ENCODE assay signal across 9 cellular contexts in the genomic region with DNA sequence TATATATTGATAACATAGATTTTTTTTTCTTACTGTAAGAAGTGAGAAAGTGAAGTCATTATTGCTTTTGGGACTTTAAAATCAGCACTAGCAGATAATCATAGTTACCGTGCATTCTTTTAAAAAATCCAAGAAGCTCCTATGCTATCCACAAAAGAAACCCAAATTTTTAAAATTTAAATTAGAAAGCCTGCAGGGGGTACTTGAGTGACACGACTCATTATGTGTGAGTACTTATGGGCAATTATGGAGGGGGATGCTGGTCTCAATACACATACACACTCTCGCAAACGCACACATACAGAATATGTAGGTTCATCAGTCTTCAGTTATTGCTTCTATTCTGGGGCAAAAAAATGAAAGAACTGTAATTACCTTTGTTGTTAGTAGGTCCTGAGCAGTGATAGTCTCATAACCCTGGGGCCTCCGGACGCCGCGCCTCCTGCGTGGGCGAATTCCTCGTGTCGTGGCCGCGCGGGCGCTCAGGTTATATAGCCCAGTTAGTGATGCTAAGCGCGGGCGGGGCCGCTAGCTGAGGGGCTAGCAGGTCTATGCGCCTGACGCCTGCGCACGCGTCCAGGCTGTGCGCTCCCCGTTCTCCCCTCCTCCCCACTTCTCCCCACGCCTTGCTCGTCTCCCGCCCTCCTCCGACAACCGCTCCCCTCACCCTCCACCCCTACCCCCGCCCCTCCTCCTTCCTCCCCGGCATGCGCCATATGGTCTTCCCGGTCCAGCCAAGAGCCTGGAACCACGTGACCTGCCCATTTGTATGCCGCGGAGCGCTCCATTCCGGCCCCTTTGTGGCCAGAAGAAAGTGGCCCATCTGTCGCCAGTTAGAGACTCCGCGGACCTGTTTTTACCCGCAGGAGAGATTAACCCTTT. TPM values are rescaled to one million over a fixed set of nuclear protein-coding genes. Genes with fewer than 3 reads are reported as not detected.
DNase-seq lines count a peak whose midpoint lies in the region; ATAC-seq and TF ChIP-seq lines count a peak whose summit lies in the region.
"Had no signal": no experiment of that assay in that cellular context is flagged by ENCODE, and none has a peak within 500 bp of the region (broad histone marks: within the 10 kb centered on the region; RNA-seq: fewer than 3 reads in every experiment).

Gene NEUROD1 (minus strand): TSS at position 463 of the 882 bp plus-strand sequence. CDS start 1,657 bp downstream, outside the sequence.

- H4K91ac ChIP-seq in H9 (ENCODE audit: insufficient read length, low read depth, low read length), result no peak within 1 kb of the TSS

- H3K4me3 Mint-ChIP-seq in CD14-positive monocyte (peak within 1 kb of the TSS; percentile 59 to 95), H9 (peak within 1 kb of the TSS; percentile 50 to 85)
- H3K4me3 Mint-ChIP-seq in activated CD4-positive, alpha-beta memory T cell treated with anti-CD3 and anti-CD28 coated beads, Interleukin-2, amount 10 ng/mL, durations not matched to agents 7 days and 5 days, result peak within 1 kb of the TSS; percentile 45

- H2BK120ac ChIP-seq in H9 (ENCODE audit: low read depth, low read length, poor library complexity, severe bottlenecking), result no peak within 1 kb of the TSS

- H4K20me1 ChIP-seq in H9 (ENCODE audit: control insufficient read depth, insufficient read depth, insufficient read length), result no peaks in the 10 kb centered on the region

- H3K27ac ChIP-seq in H9 (ENCODE audit: insufficient read length, low read depth, low read length), result no peak within 1 kb of the TSS

- H2BK5ac ChIP-seq in H9 (ENCODE audit: insufficient read length, low read length), result no peak within 1 kb of the TSS

- H3T11ph ChIP-seq in H9 (ENCODE audit: low read length), result no peak within 1 kb of the TSS

- peaks cover 67% of the 10 kb centered on the region for H3K27me3 ChIP-seq in H9 (ENCODE audit: insufficient read depth, low read length)

- peak within 1 kb of the TSS in 2 of 7 donors; percentile 16 to 21 for H3K27ac Mint-ChIP-seq in CD14-positive monocyte
- no peak within 1 kb of the TSS for H3K27ac Mint-ChIP-seq in H9
- H3K27ac Mint-ChIP-seq in activated CD4-positive, alpha-beta memory T cell treated with anti-CD3 and anti-CD28 coated beads, Interleukin-2, amount 10 ng/mL, durations not matched to agents 7 days and 5 days, result peak within 1 kb of the TSS; percentile 40

- no peaks in the 10 kb centered on the region for H3K9me3 ChIP-seq in H9 (ENCODE audit: control insufficient read depth, low read depth, low read length)

- no peak within 1 kb of the TSS for H2AK5ac ChIP-seq in H9 (ENCODE audit: insufficient read length, low read length)

- no peak within 1 kb of the TSS for H2BK15ac ChIP-seq in H9 (ENCODE audit: low read depth, low read length)

- H3K14ac ChIP-seq in H9 (ENCODE audit: insufficient read depth, low read length), result no peak within 1 kb of the TSS; the same call in 1 of the 2 replicates

- H2BK20ac ChIP-seq in H9 (ENCODE audit: low read depth, low read length, poor library complexity, severe bottlenecking), result no peak within 1 kb of the TSS

- no peak within 1 kb of the TSS for H4K8ac ChIP-seq in H9 (replicated peaks; ENCODE audit: insufficient read length, low read depth, low read length)

- H3K4me1 Mint-ChIP-seq in CD14-positive monocyte, result peaks cover 59% of the 10 kb centered on the region
- H3K4me1 Mint-ChIP-seq in H9, result peaks cover 31 to 61% of the 10 kb centered on the region in 2 experiments
- peaks cover 48% of the 10 kb centered on the region for H3K4me1 Mint-ChIP-seq in activated CD4-positive, alpha-beta memory T cell treated with anti-CD3 and anti-CD28 coated beads, Interleukin-2, amount 10 ng/mL, durations not matched to agents 7 days and 5 days

- no CpG with 5 or more reads among the region's 45 CpGs for WGBS in H9 (ENCODE audit: extremely low coverage, insufficient read length, low lambda C conversion rate)

- no peak within 1 kb of the TSS for H3K56ac ChIP-seq in H9 (ENCODE audit: insufficient read length, low read depth, low read length)

- no peak for DNase-seq in CD14-positive monocyte (ENCODE audit: low spot score)
- DNase-seq in H9, result peak; percentile 94
- no peak for DNase-seq in activated CD4-positive, alpha-beta memory T cell treated with anti-CD3 and anti-CD28 coated beads, Interleukin-2, amount 10 ng/mL, durations not matched to agents 7 days and 5 days
- peak; percentile 52 for DNase-seq in left kidney (ENCODE audit: low read depth, low spot score)
- DNase-seq in KG1 (lab: John Stamatoyannopoulos, UW), result no peak
- DNase-seq in KBM-7, result no peak

- H3K36me3 Mint-ChIP-seq in CD14-positive monocyte (peaks cover 14 to 23% of the 10 kb centered on the region in 2 donors), H9 (ENCODE audit: insufficient read depth in 1 of 3, low read depth in 3 of 3) (no peaks in the 10 kb centered on the region; a peak in 1 of 7 replicates)
- H3K36me3 Mint-ChIP-seq in activated CD4-positive, alpha-beta memory T cell treated with anti-CD3 and anti-CD28 coated beads, Interleukin-2, amount 10 ng/mL, durations not matched to agents 7 days and 5 days (ENCODE audit: low read depth), result peaks cover 18% of the 10 kb centered on the region

- in situ Hi-C loops in KBM-7 (cut with MboI; ENCODE audit: low pct_unique_long_range_greater_than_20kb, low sequenced_read_pairs), result no loop called here

- peaks cover 20% of the 10 kb centered on the region for H3K23me2 ChIP-seq in H9 (ENCODE audit: insufficient read length, low read depth, low read length, poor library complexity, severe bottlenecking)

- H3K79me2 ChIP-seq in H9 (ENCODE audit: insufficient read depth, low read length), result no peaks in the 10 kb centered on the region

- CTCF ChIA-PET in activated CD4-positive, alpha-beta memory T cell treated with anti-CD3 and anti-CD28 coated beads, Interleukin-2, amount 10 ng/mL, durations not matched to agents 7 days and 5 days (lab: Charles Lee), result no interaction called here

- H4K5ac ChIP-seq in H9 (ENCODE audit: insufficient read length, low read depth, low read length), result no peak within 1 kb of the TSS

- no peaks in the 10 kb centered on the region for H3K79me1 ChIP-seq in H9 (ENCODE audit: insufficient read depth, low read depth, low read length, poor library complexity, severe bottlenecking)

- H3K4me2 ChIP-seq in H9 (ENCODE audit: insufficient read depth, insufficient read length, low read length), result peak within 1 kb of the TSS; percentile 97

- H3K27me3 Mint-ChIP-seq in CD14-positive monocyte (ENCODE audit: low read depth in 3 of 3) (peaks cover 88 to 95% (median 89%) of the 10 kb centered on the region in 3 donors), H9 (ENCODE audit: low read depth) (peaks cover 98% of the 10 kb centered on the region)
- peaks cover 83% of the 10 kb centered on the region for H3K27me3 Mint-ChIP-seq in activated CD4-positive, alpha-beta memory T cell treated with anti-CD3 and anti-CD28 coated beads, Interleukin-2, amount 10 ng/mL, durations not matched to agents 7 days and 5 days

- H3K23ac ChIP-seq in H9 (ENCODE audit: insufficient read length, low read depth, low read length), result no peak within 1 kb of the TSS

- no peak within 1 kb of the TSS for H2AFZ ChIP-seq in H9 (ENCODE audit: low read length)

- H3K18ac ChIP-seq in H9 (ENCODE audit: insufficient read length, low read depth, low read length), result no peak within 1 kb of the TSS

- H2BK12ac ChIP-seq in H9 (ENCODE audit: insufficient read length, low read depth, low read length), result no peak within 1 kb of the TSS

- ATAC-seq in HG03457 (IDR thresholded peaks at IDR 0.05; ENCODE audit: unreplicated experiment) (no peak), GM18870 (IDR thresholded peaks at IDR 0.05; ENCODE audit: unreplicated experiment) (no peak)

- peaks cover 6 to 55% (median 44%) of the 10 kb centered on the region in 7 donors for H3K9me3 Mint-ChIP-seq in CD14-positive monocyte
- peaks cover 2 to 4% of the 10 kb centered on the region in 2 experiments; a peak in 3 of 5 replicates for H3K9me3 Mint-ChIP-seq in H9
- H3K9me3 Mint-ChIP-seq in activated CD4-positive, alpha-beta memory T cell treated with anti-CD3 and anti-CD28 coated beads, Interleukin-2, amount 10 ng/mL, durations not matched to agents 7 days and 5 days, result peaks cover 8% of the 10 kb centered on the region

- H3K4me1 ChIP-seq in H9 (ENCODE audit: insufficient read depth, low read length), result peaks cover 6% of the 10 kb centered on the region; the same call in 1 of the 2 replicates

- POLR2A ChIA-PET in activated CD4-positive, alpha-beta memory T cell treated with anti-CD3 and anti-CD28 coated beads, Interleukin-2, amount 10 ng/mL, durations not matched to agents 7 days and 5 days (lab: Charles Lee), result no interaction called here

- H3K4ac ChIP-seq in H9 (ENCODE audit: low read depth, low read length), result no peak within 1 kb of the TSS

- intact Hi-C loops in CD14-positive monocyte (cut with micrococcal nuclease), result no loop called here

- no peak for TF ChIP-seq CTCF in CD14-positive monocyte (IDR thresholded peaks at IDR 0.05)
- TF ChIP-seq CTCF in H9 (conservative IDR thresholded peaks at IDR 0.05), result no peak

- no peak within 1 kb of the TSS for H3K9ac ChIP-seq in H9 (ENCODE audit: extremely low read depth, insufficient read length, low read length)

RNA-seq across cellular contexts. Expression of gene NEUROD1, which starts in this region (rescaled TPM):
- polyA plus RNA-seq in CD14-positive monocyte, result not detected
- total RNA-seq in H9 (2021), result not detected in 2 replicates
- not detected for total RNA-seq in activated CD4-positive, alpha-beta memory T cell treated with anti-CD3 and anti-CD28 coated beads, Interleukin-2, amount 10 ng/mL, durations not matched to agents 7 days and 5 days
- total RNA-seq: pulmonary artery endothelial cell had no signal

Comparison
In these comparisons a context has a peak if more than half of its experiments do, and no peak if none do; other contexts are left out.
1. Peak in DNase-seq and H3K4me2 ChIP-seq in H9; RNA of the gene not detected or under 1 TPM.